12 cellular contexts compared by ENCODE assay signal in the genomic region with DNA sequence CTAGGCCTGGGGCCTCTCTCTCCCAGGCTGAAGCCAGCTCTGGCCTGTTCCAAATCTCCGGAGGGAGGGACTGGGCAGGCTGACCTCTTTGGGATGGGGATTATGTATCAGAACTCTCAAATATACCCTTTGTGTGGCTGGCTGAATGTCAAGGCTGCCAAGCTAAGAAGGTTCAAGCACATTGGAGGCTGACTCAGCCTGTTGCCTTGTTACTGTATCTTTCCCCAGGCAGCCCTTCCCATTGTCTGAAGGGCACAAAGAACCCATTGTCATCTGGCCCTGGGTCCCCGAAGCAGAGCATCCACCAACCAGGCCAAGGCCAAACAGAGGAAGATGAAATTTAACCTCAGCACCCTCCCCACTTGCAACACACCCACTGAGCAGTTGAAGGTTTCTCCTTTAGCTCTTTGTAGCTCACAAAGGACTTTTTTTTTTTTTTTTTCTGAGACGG. TPM values are rescaled to one million over a fixed set of nuclear protein-coding genes. Genes with fewer than 3 reads are reported as not detected.
DNase-seq lines count a peak whose midpoint lies in the region; ATAC-seq and TF ChIP-seq lines count a peak whose summit lies in the region.
"Had no signal": no experiment of that assay in that cellular context is flagged by ENCODE, and none has a peak within 500 bp of the region (broad histone marks: within the 10 kb centered on the region; RNA-seq: fewer than 3 reads in every experiment).

No MANE protein-coding gene starts in this region.

- no peaks in the 10 kb centered on the region for H3K36me3 ChIP-seq in gastroesophageal sphincter
- no peaks in the 10 kb centered on the region for H3K36me3 ChIP-seq in parathyroid adenoma (ENCODE audit: control insufficient read depth, insufficient read depth, low read length)

- H3K4me2 ChIP-seq in parathyroid adenoma (ENCODE audit: low read length), result no peak overlapping the region

- no peaks in the 10 kb centered on the region for H3K79me2 ChIP-seq in parathyroid adenoma

- H3K27ac ChIP-seq in gastroesophageal sphincter, result peak overlapping the region in 3 of 4 donors; percentile 15 to 85 (median 19)
- peak overlapping the region; percentile 15 for H3K27ac ChIP-seq in parathyroid adenoma
- no peak overlapping the region for H3K27ac ChIP-seq in CD4-positive, alpha-beta T cell (ENCODE audit: low read depth, low read length)

- H3K36me3 Mint-ChIP-seq in CD4-positive, alpha-beta T cell (ENCODE audit: low read depth), result no peaks in the 10 kb centered on the region
- H3K36me3 Mint-ChIP-seq: activated naive CD4-positive, alpha-beta T cell treated with anti-CD3 and anti-CD28 coated beads, Interleukin-2, amount 10 ng/mL, durations not matched to agents 7 days and 5 days; memory B cell had no signal

- no peak for TF ChIP-seq EP300 in gastroesophageal sphincter (IDR thresholded peaks at IDR 0.05)

- H3K4me1 ChIP-seq in gastroesophageal sphincter (peaks cover 0 to 40% (median 7%) of the 10 kb centered on the region in 3 donors), parathyroid adenoma (peaks cover 8% of the 10 kb centered on the region)

- TF ChIP-seq CTCF in gastroesophageal sphincter (IDR thresholded peaks at IDR 0.05), result no peak
- TF ChIP-seq CTCF in parathyroid adenoma (IDR thresholded peaks at IDR 0.05), result no peak
- no peak for TF ChIP-seq CTCF in CD4-positive, alpha-beta T cell (IDR thresholded peaks at IDR 0.05)

- no peaks in the 10 kb centered on the region for H3K9me3 ChIP-seq in gastroesophageal sphincter
- H3K9me3 ChIP-seq in parathyroid adenoma (ENCODE audit: control insufficient read depth, low read length), result no peaks in the 10 kb centered on the region
- H3K9me3 ChIP-seq in CD4-positive, alpha-beta T cell (ENCODE audit: control insufficient read depth, low read length), result no peaks in the 10 kb centered on the region

- CTCF ChIA-PET in CD4-positive, alpha-beta T cell (lab: Charles Lee), result no interaction called here

- peaks cover 5% of the 10 kb centered on the region for H3K27me3 Mint-ChIP-seq in CD4-positive, alpha-beta T cell

- no peak for ATAC-seq in gastroesophageal sphincter
- ATAC-seq in CD4-positive, alpha-beta T cell (ENCODE audit: poor library complexity), result no peak
- ATAC-seq: activated CD8-positive, alpha-beta T cell treated with anti-CD3 and anti-CD28 coated beads for 36 hours had no signal

- H2AFZ ChIP-seq in parathyroid adenoma, result peak overlapping the region; percentile 17

- DNase-seq in C1 segment of cervical spinal cord (lab: John Stamatoyannopoulos, UW) (peak in 11 of 14 donors; percentile 34 to 78 (median 60)), SW480 (ENCODE audit: low spot score) (peak; percentile 59), DMS153 (lab: John Stamatoyannopoulos, UW) (no peak), NOMO-1 (lab: John Stamatoyannopoulos, UW; ENCODE audit: unreplicated experiment in 2 of 2) (no peak)
- DNase-seq in CD4-positive, alpha-beta T cell, result no peak
- DNase-seq in stimulated activated CD4-positive, alpha-beta T cell treated with anti-CD3 and anti-CD28 coated beads, Interleukin-4, amount 100 ng/mL, for 1 hour, result no peak
- DNase-seq: activated CD8-positive, alpha-beta T cell treated with anti-CD3 and anti-CD28 coated beads for 36 hours; activated naive CD4-positive, alpha-beta T cell treated with anti-CD3 and anti-CD28 coated beads, Interleukin-2, amount 10 ng/mL, durations not matched to agents 7 days and 5 days; small intestine had no signal

- TF ChIP-seq POLR2A in gastroesophageal sphincter (IDR thresholded peaks at IDR 0.05), result no peak

- H3K4me3 Mint-ChIP-seq in CD4-positive, alpha-beta T cell, result no peak overlapping the region
- H3K4me3 Mint-ChIP-seq: activated CD8-positive, alpha-beta T cell treated with anti-CD3 and anti-CD28 coated beads for 36 hours; activated naive CD4-positive, alpha-beta T cell treated with anti-CD3 and anti-CD28 coated beads, Interleukin-2, amount 10 ng/mL, durations not matched to agents 7 days and 5 days; memory B cell had no signal

- no peak overlapping the region for H3K4me3 ChIP-seq in gastroesophageal sphincter
- H3K4me3 ChIP-seq in parathyroid adenoma (ENCODE audit: low read depth, low read length), result no peak overlapping the region

- H3K27ac Mint-ChIP-seq in CD4-positive, alpha-beta T cell, result no peak overlapping the region
- H3K27ac Mint-ChIP-seq: activated CD8-positive, alpha-beta T cell treated with anti-CD3 and anti-CD28 coated beads for 36 hours; activated naive CD4-positive, alpha-beta T cell treated with anti-CD3 and anti-CD28 coated beads, Interleukin-2, amount 10 ng/mL, durations not matched to agents 7 days and 5 days; memory B cell had no signal

- H3K9me3 Mint-ChIP-seq in CD4-positive, alpha-beta T cell, result no peaks in the 10 kb centered on the region
- H3K9me3 Mint-ChIP-seq: activated CD8-positive, alpha-beta T cell treated with anti-CD3 and anti-CD28 coated beads for 36 hours; activated naive CD4-positive, alpha-beta T cell treated with anti-CD3 and anti-CD28 coated beads, Interleukin-2, amount 10 ng/mL, durations not matched to agents 7 days and 5 days; memory B cell had no signal

- POLR2A ChIA-PET in CD4-positive, alpha-beta T cell (lab: Charles Lee), result no interaction called here

- no peaks in the 10 kb centered on the region for H3K4me1 Mint-ChIP-seq in CD4-positive, alpha-beta T cell (ENCODE audit: low read depth)
- H3K4me1 Mint-ChIP-seq: activated naive CD4-positive, alpha-beta T cell treated with anti-CD3 and anti-CD28 coated beads, Interleukin-2, amount 10 ng/mL, durations not matched to agents 7 days and 5 days; memory B cell had no signal

- 83 to 95% methylated on average over 1 to 2 of the region's 3 CpGs for WGBS in gastroesophageal sphincter (ENCODE audit: low coverage in 1 of 2), 2 donors

- H3K27me3 ChIP-seq in gastroesophageal sphincter (no peaks in the 10 kb centered on the region), parathyroid adenoma (ENCODE audit: control insufficient read depth, insufficient read depth, low read length) (no peaks in the 10 kb centered on the region)
- no peaks in the 10 kb centered on the region for H3K27me3 ChIP-seq in CD4-positive, alpha-beta T cell (ENCODE audit: control insufficient read depth, insufficient read depth, low read length)

- no peak overlapping the region for H3K9ac ChIP-seq in parathyroid adenoma

- intact Hi-C loops in CD4-positive, alpha-beta T cell (cut with DNase I, micrococcal nuclease), result no loop called here

RNA-seq across cellular contexts. Expression of a gene that starts 7.3 kb away (rescaled TPM):
- 100 to 1,000 TPM; 194 to 521 (median 352) TPM for total RNA-seq in gastroesophageal sphincter
- under 1 TPM; 0.78 to 0.80 TPM for total RNA-seq in CD4-positive, alpha-beta T cell
- total RNA-seq: activated CD8-positive, alpha-beta T cell treated with anti-CD3 and anti-CD28 coated beads for 36 hours had no signal

Comparison
In these comparisons a context has a peak if more than half of its experiments do, and no peak if none do; other contexts are left out.
1. DNase-seq: peak in C1 segment of cervical spinal cord (11 of 14) and SW480 (single experiment); none in CD4-positive, alpha-beta T cell (0 of 10), DMS153 (single experiment), stimulated activated CD4-positive, alpha-beta T cell treated with anti-CD3 and anti-CD28 coated beads, Interleukin-4, amount 100 ng/mL, for 1 hour (single experiment) and NOMO-1 (0 of 2).
2. RNA of a gene that starts 7.3 kb away (total RNA-seq): 194 to 521 TPM in gastroesophageal sphincter; 0.78 to 0.80 TPM in CD4-positive, alpha-beta T cell; every median in the first group is over 100 times any median in the second.